In genomic region chr2:105399207-105399861, GRCh38 we compare ENCODE assay signal across 1 cellular context.
TF ChIP-seq lines count a peak whose summit lies in the region.

No MANE protein-coding gene starts in this region.

TF ChIP-seq in K562, 482 proteins besides CTCF, POLR2A, EP300 and RAD21 (continued from another document and continues in another):
- TF ChIP-seq MLX (CRISPR knock-in tag; conservative IDR thresholded peaks at IDR 0.05) (no peak), SIRT6 (IDR thresholded peaks at IDR 0.05; ENCODE audit: low read depth, low read length) (no peak), SRSF7 (optimal IDR thresholded peaks at IDR 0.05; ENCODE audit: low read depth, low read length) (no peak), DEAF1 (CRISPR knock-in tag; IDR thresholded peaks at IDR 0.05) (no peak), TCF3 (CRISPR knock-in tag; IDR thresholded peaks at IDR 0.05) (no peak), ZNF431 (CRISPR knock-in tag; IDR thresholded peaks at IDR 0.05) (no peak), HDAC8 (tag; IDR thresholded peaks at IDR 0.05) (0 out of 2 replicates have a peak, but pooled peaks have one; percentile 57), BCOR (IDR thresholded peaks at IDR 0.05) (no peak), HCFC1 (IDR thresholded peaks at IDR 0.05; ENCODE audit: low read depth, low read length) (no peak), FOXA1 (IDR thresholded peaks at IDR 0.05; ENCODE audit: borderline replicate concordance) (no peak), SAFB2 (IDR thresholded peaks at IDR 0.05; ENCODE audit: borderline replicate concordance, low read depth, low read length, severe bottlenecking) (no peak), ATF1 (CRISPR knock-in tag; IDR thresholded peaks at IDR 0.05) (no peak), ATF1 (tag; IDR thresholded peaks at IDR 0.05) (peak; percentile 66), ZBTB17 (CRISPR knock-in tag; IDR thresholded peaks at IDR 0.05) (0 out of 2 replicates have a peak, but pooled peaks have one; percentile 59), NR2C2 (CRISPR knock-in tag; IDR thresholded peaks at IDR 0.05) (no peak), NR2C2 (tag; IDR thresholded peaks at IDR 0.05) (0 out of 2 replicates have a peak, but pooled peaks have one; percentile 7), ZNF785 (CRISPR knock-in tag; IDR thresholded peaks at IDR 0.05) (no peak), ZNF197 (CRISPR knock-in tag; IDR thresholded peaks at IDR 0.05; ENCODE audit: low read depth) (no peak), THRB (CRISPR knock-in tag; conservative IDR thresholded peaks at IDR 0.05) (no peak), ID3 (CRISPR knock-in tag; IDR thresholded peaks at IDR 0.05) (no peak), ID3 (tag; IDR thresholded peaks at IDR 0.05) (peak; percentile 94), ZBTB7A (IDR thresholded peaks at IDR 0.05; ENCODE audit: borderline replicate concordance, control insufficient read depth, low read depth, low read length) (no peak), TAL1 (IDR thresholded peaks at IDR 0.05) (no peak), MBD2 (IDR thresholded peaks at IDR 0.05; ENCODE audit: borderline replicate concordance, low read depth) (no peak), ZFP30 (CRISPR knock-in tag; IDR thresholded peaks at IDR 0.05; ENCODE audit: borderline replicate concordance) (no peak), CREBBP (IDR thresholded peaks at IDR 0.05; ENCODE audit: low read depth, low read length) (no peak), MYNN (IDR thresholded peaks at IDR 0.05) (no peak), MYNN (CRISPR knock-in tag; IDR thresholded peaks at IDR 0.05) (no peak), ELF4 (CRISPR knock-in tag; IDR thresholded peaks at IDR 0.05) (no peak), SRF (CRISPR knock-in tag; IDR thresholded peaks at IDR 0.05) (peak in 1 of 2 experiments; percentile 71; a peak in 1 of 4 replicates), MAFF (IDR thresholded peaks at IDR 0.05; ENCODE audit: low read length) (peak; percentile 51), ZNF830 (CRISPR knock-in tag; IDR thresholded peaks at IDR 0.05) (no peak), KLF1 (tag; IDR thresholded peaks at IDR 0.05) (0 out of 2 replicates have a peak, but pooled peaks have one; percentile 16), ZNF717 (CRISPR knock-in tag; IDR thresholded peaks at IDR 0.05) (no peak), ZFP91 (CRISPR knock-in tag; IDR thresholded peaks at IDR 0.05) (no peak), ATF7 (IDR thresholded peaks at IDR 0.05) (no peak), USF2 (CRISPR knock-in tag; IDR thresholded peaks at IDR 0.05) (no peak), RCOR1 (IDR thresholded peaks at IDR 0.05; ENCODE audit: borderline replicate concordance in 1 of 2, low read depth in 2 of 2, low read length in 2 of 2) (no peak), ARID3A (IDR thresholded peaks at IDR 0.05; ENCODE audit: borderline replicate concordance, low read depth, low read length) (no peak), ZNF316 (IDR thresholded peaks at IDR 0.05) (peak; percentile 92), DACH1 (IDR thresholded peaks at IDR 0.05; ENCODE audit: partially characterized antibody) (no peak), ZNF239 (CRISPR knock-in tag; IDR thresholded peaks at IDR 0.05) (no peak), HMGN3 (IDR thresholded peaks at IDR 0.05; ENCODE audit: borderline replicate concordance, extremely low read depth, insufficient read length, low read depth, low read length) (peak; percentile 8), U2AF1 (optimal IDR thresholded peaks at IDR 0.05; ENCODE audit: low read depth, low read length) (no peak), NEUROD1 (IDR thresholded peaks at IDR 0.05; ENCODE audit: borderline replicate concordance, low read depth, low read length, partially characterized antibody) (no peak), ZBTB9 (CRISPR knock-in tag; IDR thresholded peaks at IDR 0.05) (no peak; the same call in 1 of the 2 replicates), TEAD1 (CRISPR knock-in tag; IDR thresholded peaks at IDR 0.05) (peak in 1 of 2 experiments; percentile 20; a peak in 1 of 4 replicates), ILK (tag; IDR thresholded peaks at IDR 0.05; ENCODE audit: borderline replicate concordance, low read depth) (no peak), POLR3A (IDR thresholded peaks at IDR 0.05; ENCODE audit: borderline replicate concordance, extremely low read depth, insufficient read depth, insufficient read length) (no peak), TCFL5 (CRISPR knock-in tag; conservative IDR thresholded peaks at IDR 0.05) (no peak), POLR2AphosphoS5 (IDR thresholded peaks at IDR 0.05; ENCODE audit: control insufficient read depth, insufficient read depth, low read depth, low read length) (no peak), CREB1 (IDR thresholded peaks at IDR 0.05) (0 out of 2 replicates have a peak, but pooled peaks have one; percentile 2), CREB1 (CRISPR knock-in tag; IDR thresholded peaks at IDR 0.05) (no peak)
- TF ChIP-seq, protein P1, sequence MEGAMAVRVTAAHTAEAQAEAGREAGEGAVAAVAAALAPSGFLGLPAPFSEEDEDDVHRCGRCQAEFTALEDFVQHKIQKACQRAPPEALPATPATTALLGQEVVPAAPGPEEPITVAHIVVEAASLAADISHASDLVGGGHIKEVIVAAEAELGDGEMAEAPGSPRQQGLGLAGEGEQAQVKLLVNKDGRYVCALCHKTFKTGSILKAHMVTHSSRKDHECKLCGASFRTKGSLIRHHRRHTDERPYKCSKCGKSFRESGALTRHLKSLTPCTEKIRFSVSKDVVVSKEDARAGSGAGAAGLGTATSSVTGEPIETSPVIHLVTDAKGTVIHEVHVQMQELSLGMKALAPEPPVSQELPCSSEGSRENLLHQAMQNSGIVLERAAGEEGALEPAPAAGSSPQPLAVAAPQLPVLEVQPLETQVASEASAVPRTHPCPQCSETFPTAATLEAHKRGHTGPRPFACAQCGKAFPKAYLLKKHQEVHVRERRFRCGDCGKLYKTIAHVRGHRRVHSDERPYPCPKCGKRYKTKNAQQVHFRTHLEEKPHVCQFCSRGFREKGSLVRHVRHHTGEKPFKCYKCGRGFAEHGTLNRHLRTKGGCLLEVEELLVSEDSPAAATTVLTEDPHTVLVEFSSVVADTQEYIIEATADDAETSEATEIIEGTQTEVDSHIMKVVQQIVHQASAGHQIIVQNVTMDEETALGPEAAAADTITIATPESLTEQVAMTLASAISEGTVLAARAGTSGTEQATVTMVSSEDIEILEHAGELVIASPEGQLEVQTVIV (CRISPR knock-in tag; IDR thresholded peaks at IDR 0.05; ENCODE audit: borderline replicate concordance) = no peak
- TF ChIP-seq, protein P2, sequence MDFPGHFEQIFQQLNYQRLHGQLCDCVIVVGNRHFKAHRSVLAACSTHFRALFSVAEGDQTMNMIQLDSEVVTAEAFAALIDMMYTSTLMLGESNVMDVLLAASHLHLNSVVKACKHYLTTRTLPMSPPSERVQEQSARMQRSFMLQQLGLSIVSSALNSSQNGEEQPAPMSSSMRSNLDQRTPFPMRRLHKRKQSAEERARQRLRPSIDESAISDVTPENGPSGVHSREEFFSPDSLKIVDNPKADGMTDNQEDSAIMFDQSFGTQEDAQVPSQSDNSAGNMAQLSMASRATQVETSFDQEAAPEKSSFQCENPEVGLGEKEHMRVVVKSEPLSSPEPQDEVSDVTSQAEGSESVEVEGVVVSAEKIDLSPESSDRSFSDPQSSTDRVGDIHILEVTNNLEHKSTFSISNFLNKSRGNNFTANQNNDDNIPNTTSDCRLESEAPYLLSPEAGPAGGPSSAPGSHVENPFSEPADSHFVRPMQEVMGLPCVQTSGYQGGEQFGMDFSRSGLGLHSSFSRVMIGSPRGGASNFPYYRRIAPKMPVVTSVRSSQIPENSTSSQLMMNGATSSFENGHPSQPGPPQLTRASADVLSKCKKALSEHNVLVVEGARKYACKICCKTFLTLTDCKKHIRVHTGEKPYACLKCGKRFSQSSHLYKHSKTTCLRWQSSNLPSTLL (IDR thresholded peaks at IDR 0.05) = no peak
- TF ChIP-seq, protein P3, sequence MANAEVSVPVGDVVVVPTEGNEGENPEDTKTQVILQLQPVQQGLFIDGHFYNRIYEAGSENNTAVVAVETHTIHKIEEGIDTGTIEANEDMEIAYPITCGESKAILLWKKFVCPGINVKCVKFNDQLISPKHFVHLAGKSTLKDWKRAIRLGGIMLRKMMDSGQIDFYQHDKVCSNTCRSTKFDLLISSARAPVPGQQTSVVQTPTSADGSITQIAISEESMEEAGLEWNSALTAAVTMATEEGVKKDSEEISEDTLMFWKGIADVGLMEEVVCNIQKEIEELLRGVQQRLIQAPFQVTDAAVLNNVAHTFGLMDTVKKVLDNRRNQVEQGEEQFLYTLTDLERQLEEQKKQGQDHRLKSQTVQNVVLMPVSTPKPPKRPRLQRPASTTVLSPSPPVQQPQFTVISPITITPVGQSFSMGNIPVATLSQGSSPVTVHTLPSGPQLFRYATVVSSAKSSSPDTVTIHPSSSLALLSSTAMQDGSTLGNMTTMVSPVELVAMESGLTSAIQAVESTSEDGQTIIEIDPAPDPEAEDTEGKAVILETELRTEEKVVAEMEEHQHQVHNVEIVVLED (CRISPR knock-in tag; IDR thresholded peaks at IDR 0.05) = no peak
